10 cellular contexts compared by ENCODE assay signal in genomic region chr20:56630506-56631317, GRCh38. TPM values are rescaled to one million over a fixed set of nuclear protein-coding genes. Genes with fewer than 3 reads are reported as not detected.
DNase-seq lines count a peak whose midpoint lies in the region; ATAC-seq and TF ChIP-seq lines count a peak whose summit lies in the region.
"Had no signal": no experiment of that assay in that cellular context is flagged by ENCODE, and none has a peak within 500 bp of the region (broad histone marks: within the 10 kb centered on the region; RNA-seq: fewer than 3 reads in every experiment).

No MANE protein-coding gene starts in this region.

- no peaks in the 10 kb centered on the region for H3K9me3 Mint-ChIP-seq in activated naive CD8-positive, alpha-beta T cell treated with anti-CD3 and anti-CD28 coated beads, Interleukin-2, amount 10 ng/mL, durations not matched to agents 7 days and 5 days
- no peaks in the 10 kb centered on the region for H3K9me3 Mint-ChIP-seq in activated naive CD8-positive, alpha-beta T cell treated with anti-CD3 and anti-CD28 coated beads, Interleukin-2, amount 50 U/mL, for 24 hours
- peaks cover 0 to 9% (median 5%) of the 10 kb centered on the region in 5 experiments for H3K9me3 Mint-ChIP-seq in brain
- no peaks in the 10 kb centered on the region for H3K9me3 Mint-ChIP-seq in type B pancreatic cell

- POLR2A ChIA-PET in activated naive CD8-positive, alpha-beta T cell treated with anti-CD3 and anti-CD28 coated beads, Interleukin-2, amount 10 ng/mL, durations not matched to agents 7 days and 5 days (lab: Charles Lee), result no interaction called here

- peak; percentile 32 for DNase-seq in activated naive CD8-positive, alpha-beta T cell treated with anti-CD3 and anti-CD28 coated beads, Interleukin-2, amount 10 ng/mL, durations not matched to agents 7 days and 5 days
- no peak for DNase-seq in activated naive CD8-positive, alpha-beta T cell treated with anti-CD3 and anti-CD28 coated beads, Interleukin-2, amount 50 U/mL, for 24 hours
- peak; percentile 61 for DNase-seq in iPS-NIHi7 (ENCODE audit: extremely low spot score)
- peak; percentile 74 for DNase-seq in type B pancreatic cell (ENCODE audit: extremely low spot score, unreplicated experiment)
- no peak for DNase-seq in GOT3 (lab: John Stamatoyannopoulos, UW)
- DNase-seq in activated T-cell treated with anti-CD3 and anti-CD28 coated beads, Interleukin-2, amount 50 U/mL, for 1 hour, result no peak
- DNase-seq: C1 segment of cervical spinal cord, SHP77 had no signal

- ATAC-seq in activated naive CD8-positive, alpha-beta T cell treated with anti-CD3 and anti-CD28 coated beads, Interleukin-2, amount 10 ng/mL, durations not matched to agents 7 days and 5 days (ENCODE audit: low read depth), result no peak
- no peak for ATAC-seq in activated naive CD8-positive, alpha-beta T cell treated with anti-CD3 and anti-CD28 coated beads, Interleukin-2, amount 50 U/mL, for 24 hours
- ATAC-seq in GM18519 (IDR thresholded peaks at IDR 0.05; ENCODE audit: low FRiP score, unreplicated experiment), result no peak

- no peaks in the 10 kb centered on the region for H3K36me3 Mint-ChIP-seq in activated naive CD8-positive, alpha-beta T cell treated with anti-CD3 and anti-CD28 coated beads, Interleukin-2, amount 10 ng/mL, durations not matched to agents 7 days and 5 days
- H3K36me3 Mint-ChIP-seq in activated naive CD8-positive, alpha-beta T cell treated with anti-CD3 and anti-CD28 coated beads, Interleukin-2, amount 50 U/mL, for 24 hours (ENCODE audit: low read depth), result no peaks in the 10 kb centered on the region
- H3K36me3 Mint-ChIP-seq in brain (no peaks in the 10 kb centered on the region), type B pancreatic cell (peaks cover 22% of the 10 kb centered on the region)

- no peak overlapping the region for H3K4me3 Mint-ChIP-seq in activated naive CD8-positive, alpha-beta T cell treated with anti-CD3 and anti-CD28 coated beads, Interleukin-2, amount 10 ng/mL, durations not matched to agents 7 days and 5 days
- H3K4me3 Mint-ChIP-seq in activated naive CD8-positive, alpha-beta T cell treated with anti-CD3 and anti-CD28 coated beads, Interleukin-2, amount 50 U/mL, for 24 hours, result no peak overlapping the region
- peak overlapping the region; percentile 16 to 93 (median 81) for H3K4me3 Mint-ChIP-seq in brain
- H3K4me3 Mint-ChIP-seq in type B pancreatic cell, result peak overlapping the region; percentile 92

- H3K27ac Mint-ChIP-seq in activated naive CD8-positive, alpha-beta T cell treated with anti-CD3 and anti-CD28 coated beads, Interleukin-2, amount 10 ng/mL, durations not matched to agents 7 days and 5 days, result no peak overlapping the region
- no peak overlapping the region for H3K27ac Mint-ChIP-seq in activated naive CD8-positive, alpha-beta T cell treated with anti-CD3 and anti-CD28 coated beads, Interleukin-2, amount 50 U/mL, for 24 hours
- peak overlapping the region in 2 of 5 experiments; percentile 83 to 90 for H3K27ac Mint-ChIP-seq in brain
- no peak overlapping the region for H3K27ac Mint-ChIP-seq in type B pancreatic cell

- peak; percentile 2 to 57 for TF ChIP-seq CTCF in brain (conservative IDR thresholded peaks at IDR 0.05)
- TF ChIP-seq CTCF in type B pancreatic cell (conservative IDR thresholded peaks at IDR 0.05), result peak; percentile 53

- peaks cover 82% of the 10 kb centered on the region for H3K27me3 Mint-ChIP-seq in activated naive CD8-positive, alpha-beta T cell treated with anti-CD3 and anti-CD28 coated beads, Interleukin-2, amount 10 ng/mL, durations not matched to agents 7 days and 5 days
- H3K27me3 Mint-ChIP-seq in activated naive CD8-positive, alpha-beta T cell treated with anti-CD3 and anti-CD28 coated beads, Interleukin-2, amount 50 U/mL, for 24 hours, result peaks cover 71% of the 10 kb centered on the region
- H3K27me3 Mint-ChIP-seq in brain (peaks cover 97% of the 10 kb centered on the region), type B pancreatic cell (peaks cover 81% of the 10 kb centered on the region)

- H3K4me1 Mint-ChIP-seq in activated naive CD8-positive, alpha-beta T cell treated with anti-CD3 and anti-CD28 coated beads, Interleukin-2, amount 10 ng/mL, durations not matched to agents 7 days and 5 days, result peaks cover 4% of the 10 kb centered on the region
- H3K4me1 Mint-ChIP-seq in activated naive CD8-positive, alpha-beta T cell treated with anti-CD3 and anti-CD28 coated beads, Interleukin-2, amount 50 U/mL, for 24 hours, result peaks cover 11% of the 10 kb centered on the region
- H3K4me1 Mint-ChIP-seq in brain, result peaks cover 44% of the 10 kb centered on the region
- H3K4me1 Mint-ChIP-seq in type B pancreatic cell (ENCODE audit: unreplicated experiment), result peaks cover 28% of the 10 kb centered on the region

RNA-seq across cellular contexts. Expression of gene TFAP2C, which starts 1.6 kb away (rescaled TPM):
- total RNA-seq in activated naive CD8-positive, alpha-beta T cell treated with anti-CD3 and anti-CD28 coated beads, Interleukin-2, amount 10 ng/mL, durations not matched to agents 7 days and 5 days, result not detected
- polyA plus RNA-seq in brain (ENCODE audit: insufficient read depth, low read depth, low replicate concordance), result 4.0 TPM
- 20.5 and 71.7 TPM in 2 replicates for total RNA-seq in type B pancreatic cell (ENCODE audit: low replicate concordance)

Comparison
In these comparisons a context has a peak if more than half of its experiments do, and no peak if none do; other contexts are left out.
1. DNase-seq: peak in activated naive CD8-positive, alpha-beta T cell treated with anti-CD3 and anti-CD28 coated beads, Interleukin-2, amount 10 ng/mL, durations not matched to agents 7 days and 5 days (single experiment), iPS-NIHi7 (single experiment) and type B pancreatic cell (single experiment); none in activated naive CD8-positive, alpha-beta T cell treated with anti-CD3 and anti-CD28 coated beads, Interleukin-2, amount 50 U/mL, for 24 hours (single experiment), GOT3 (single experiment) and activated T-cell treated with anti-CD3 and anti-CD28 coated beads, Interleukin-2, amount 50 U/mL, for 1 hour (single experiment).
2. H3K4me3 Mint-ChIP-seq: peak in brain (5 of 5) and type B pancreatic cell (single experiment); none in activated naive CD8-positive, alpha-beta T cell treated with anti-CD3 and anti-CD28 coated beads, Interleukin-2, amount 10 ng/mL, durations not matched to agents 7 days and 5 days (single experiment) and activated naive CD8-positive, alpha-beta T cell treated with anti-CD3 and anti-CD28 coated beads, Interleukin-2, amount 50 U/mL, for 24 hours (single experiment).
3. RNA of gene TFAP2C, which starts 1.6 kb away (total RNA-seq): 20.5 to 71.7 TPM in type B pancreatic cell; not detected in activated naive CD8-positive, alpha-beta T cell treated with anti-CD3 and anti-CD28 coated beads, Interleukin-2, amount 10 ng/mL, durations not matched to agents 7 days and 5 days; every median in the first group is over 10 times any median in the second.